In genomic region chr6:158015545-158015944, GRCh38 we compare ENCODE assay signal across 12 cellular contexts.
"Had no signal": no experiment of that assay in that cellular context is flagged by ENCODE, and none has a peak within 500 bp of the region (broad histone marks: within the 10 kb centered on the region; RNA-seq: fewer than 3 reads in every experiment).

No MANE protein-coding gene starts in this region.

- DNase-seq: activated CD4-positive, alpha-beta T cell treated with anti-CD3 and anti-CD28 coated beads for 4 hours; activated CD8-positive, alpha-beta memory T cell treated with anti-CD3 and anti-CD28 coated beads, Interleukin-2, amount 50 U/mL, for 48 hours; activated CD8-positive, alpha-beta T cell treated with anti-CD3 and anti-CD28 coated beads, Interleukin-2, amount 10 ng/mL, durations not matched to agents 7 days and 5 days; activated naive CD4-positive, alpha-beta T cell treated with anti-CD3 and anti-CD28 coated beads, Interleukin-2, amount 10 ng/mL, durations not matched to agents 7 days and 5 days; amniotic stem cell; foreskin keratinocyte; mammary epithelial cell; nucleus accumbens; stimulated activated CD4-positive, alpha-beta T cell treated with anti-CD3 and anti-CD28 coated beads, Interleukin-2, amount 100 ng/mL, for 48 hours; T1000; thyroid gland had no signal

- H3K27me3 ChIP-seq: foreskin keratinocyte, thyroid gland, uterus had no signal

- H3K9me3 ChIP-seq: thyroid gland, uterus had no signal

- H3K27ac ChIP-seq: foreskin keratinocyte, thyroid gland, uterus had no signal

- H3K36me3 ChIP-seq: thyroid gland, uterus had no signal

- H3K4me3 ChIP-seq: thyroid gland, uterus had no signal

- ATAC-seq: activated CD8-positive, alpha-beta T cell treated with anti-CD3 and anti-CD28 coated beads, Interleukin-2, amount 10 ng/mL, durations not matched to agents 7 days and 5 days; foreskin keratinocyte had no signal

- H3K4me1 ChIP-seq: foreskin keratinocyte, uterus had no signal
